In genomic region chr19:36573020-36573947, GRCh38 we compare ENCODE assay signal across 8 cellular contexts. TPM values are rescaled to one million over a fixed set of nuclear protein-coding genes. Genes with fewer than 3 reads are reported as not detected.
DNase-seq lines count a peak whose midpoint lies in the region; ATAC-seq and TF ChIP-seq lines count a peak whose summit lies in the region.

ZNF529 (minus strand) TSS chr19:36573292; CDS start chr19:36572346, 946 bp downstream.

- H3K4me1 Mint-ChIP-seq in activated naive CD8-positive, alpha-beta T cell (ENCODE audit: low read depth), result peaks cover 40% of the 10 kb centered on the region

- peak; percentile 86 for ATAC-seq in HG02623 (IDR thresholded peaks at IDR 0.05; ENCODE audit: unreplicated experiment)
- peak; percentile 98 for ATAC-seq in Right ventricle myocardium inferior

- TF ChIP-seq CTCF in GM10266 (IDR thresholded peaks at IDR 0.05; ENCODE audit: control insufficient read depth, insufficient read depth, low read depth, missing control alignments) (no peak), ovary (IDR thresholded peaks at IDR 0.05) (no peak), thyroid gland (IDR thresholded peaks at IDR 0.05) (peak in 1 of 6 experiments; percentile 9)

- peak within 1 kb of the TSS; percentile 98 for H3K27ac Mint-ChIP-seq in activated naive CD8-positive, alpha-beta T cell

- intact Hi-C loops in Right ventricle myocardium inferior (cut with DNase I), result loop anchor here (10.0 kb wide), 2 partner anchors 48 to 92 kb away; partner anchors contain the start of genes ZNF260 and ZNF461
- intact Hi-C loops in ovary (cut with DNase I), result no loop called here
- intact Hi-C loops in thyroid gland (cut with DNase I), result no loop called here

- H3K4me1 ChIP-seq in ovary (ENCODE audit: insufficient read depth), result peaks cover 2% of the 10 kb centered on the region
- H3K4me1 ChIP-seq in thyroid gland, result peaks cover 13 to 16% of the 10 kb centered on the region in 2 donors

- H3K27me3 ChIP-seq in ovary (no peaks in the 10 kb centered on the region), thyroid gland (no peaks in the 10 kb centered on the region)

- peak within 1 kb of the TSS; percentile 95 for H3K4me3 Mint-ChIP-seq in activated naive CD8-positive, alpha-beta T cell

- H3K36me3 ChIP-seq in ovary (no peaks in the 10 kb centered on the region), thyroid gland (peaks cover 3 to 7% of the 10 kb centered on the region in 2 donors)

- no peak for TF ChIP-seq EP300 in ovary (IDR thresholded peaks at IDR 0.05)

- H3K4me3 ChIP-seq in ovary (peak within 1 kb of the TSS; percentile 85), thyroid gland (replicated peaks in 1 of 3) (peak within 1 kb of the TSS; percentile 91 to 100 (median 99))

- H3K36me3 Mint-ChIP-seq in activated naive CD8-positive, alpha-beta T cell, result peaks cover 37% of the 10 kb centered on the region

- H3K27ac ChIP-seq in ovary (peak within 1 kb of the TSS; percentile 1 to 50), thyroid gland (peak within 1 kb of the TSS; percentile 61 to 81 (median 79))

- TF ChIP-seq POLR2A in ovary (IDR thresholded peaks at IDR 0.05) (no peak), thyroid gland (IDR thresholded peaks at IDR 0.05) (peak in 1 of 2 donors; percentile 85)

- H3K9me3 ChIP-seq in ovary, result peaks cover 0 to 28% of the 10 kb centered on the region in 2 donors
- no peaks in the 10 kb centered on the region for H3K9me3 ChIP-seq in thyroid gland

- 0 to 1% (median 0%) methylated on average over 68 to 69 of the region's 69 CpGs for WGBS in ovary, 3 donors
- 1% methylated on average over 35 to 39 of the region's 69 CpGs for WGBS in thyroid gland, 2 donors

- DNase-seq in GM10266 (ENCODE audit: extremely low spot score) (peak; percentile 86), NCI-H1105 (lab: John Stamatoyannopoulos, UW) (peak; percentile 86), SKM-1 (lab: John Stamatoyannopoulos, UW; ENCODE audit: unreplicated experiment) (peak; percentile 75), Right ventricle myocardium inferior (ENCODE audit: missing footprints) (peak; percentile 93), ovary (peak; percentile 79 to 89 (median 88)), thyroid gland (peak; percentile 89 to 91)

- no peaks in the 10 kb centered on the region for H3K27me3 Mint-ChIP-seq in activated naive CD8-positive, alpha-beta T cell

- H3K9me3 Mint-ChIP-seq in activated naive CD8-positive, alpha-beta T cell (ENCODE audit: low read depth), result peaks cover 7% of the 10 kb centered on the region

RNA-seq across cellular contexts. Expression of gene ZNF529, which starts in this region (rescaled TPM):
- total RNA-seq in Right ventricle myocardium inferior (15.3 TPM), ovary (10 to 100 TPM; 11.7 to 24.5 (median 19.5) TPM), thyroid gland (10 to 100 TPM; 11.4 to 19.5 (median 15.2) TPM)
- 10 to 100 TPM in 1 of 2 donors, 1 to 10 TPM in 1; 5.8 to 11.7 TPM for polyA plus RNA-seq in ovary

Comparison
In these comparisons a context has a peak if more than half of its experiments do, and no peak if none do; other contexts are left out.
1. Peak in every context shown above with its lines: DNase-seq, ATAC-seq, H3K4me3 ChIP-seq and H3K27ac ChIP-seq.